In genomic region chr7:41679566-41679965, GRCh38 we compare ENCODE assay signal across 12 cellular contexts. TPM values are rescaled to one million over a fixed set of nuclear protein-coding genes. Genes with fewer than 3 reads are reported as not detected.
DNase-seq lines count a peak whose midpoint lies in the region; TF ChIP-seq lines count a peak whose summit lies in the region.
"Had no signal": no experiment of that assay in that cellular context is flagged by ENCODE, and none has a peak within 500 bp of the region (broad histone marks: within the 10 kb centered on the region; RNA-seq: fewer than 3 reads in every experiment).

No MANE protein-coding gene starts in this region.

- peak overlapping the region; percentile 67 for H3K27ac Mint-ChIP-seq in HFFc6

- H3K9me3 ChIP-seq in adipocyte (ENCODE audit: control insufficient read depth, low read length) (no peaks in the 10 kb centered on the region), mesenchymal stem cell (ENCODE audit: control insufficient read depth, low read length) (no peaks in the 10 kb centered on the region)
- H3K9me3 ChIP-seq: BLaER1 had no signal

- H3K27me3 Mint-ChIP-seq in HFFc6 (ENCODE audit: insufficient read depth) = no peaks in the 10 kb centered on the region

- H2BK5ac ChIP-seq in mesenchymal stem cell (ENCODE audit: low read depth, low read length, poor library complexity, severe bottlenecking) = no peak overlapping the region

- no peak overlapping the region for H2AFZ ChIP-seq in mesenchymal stem cell (ENCODE audit: low read depth, low read length)

- H3K4me3 Mint-ChIP-seq in HFFc6 = peak overlapping the region; percentile 48; the same call in 1 of the 2 replicates

- peak; percentile 93 for DNase-seq in EH (ENCODE audit: low read depth)
- DNase-seq in HFFc6 = peak; percentile 75
- peak; percentile 19 for DNase-seq in adipocyte (ENCODE audit: low read depth)
- DNase-seq in mesenchymal stem cell = peak; percentile 30
- no peak for DNase-seq in COR-L47 (lab: John Stamatoyannopoulos, UW)
- no peak for DNase-seq in NCI-H1417 treated with DMSO at 0.1 percent for 48 hours (lab: John Stamatoyannopoulos, UW)
- DNase-seq in NCI-H187 (lab: John Stamatoyannopoulos, UW) = no peak
- DNase-seq: 8988T, AML-193, DMS79, GF-D8 had no signal

- H2BK120ac ChIP-seq in mesenchymal stem cell (ENCODE audit: low read depth, low read length) = no peak overlapping the region

- H3K4me1 Mint-ChIP-seq in HFFc6 (ENCODE audit: low read depth) = peaks cover 37% of the 10 kb centered on the region

- H3K23ac ChIP-seq in mesenchymal stem cell (ENCODE audit: low read length in 2 of 2) = no peak overlapping the region

- H3K14ac ChIP-seq in mesenchymal stem cell (ENCODE audit: low read length in 2 of 2) = no peak overlapping the region

- H4K91ac ChIP-seq in mesenchymal stem cell (ENCODE audit: low read length) = no peak overlapping the region

- no peak for TF ChIP-seq CTCF in HFFc6 (IDR thresholded peaks at IDR 0.05)

- H3K36me3 Mint-ChIP-seq in HFFc6 (ENCODE audit: low read depth) = no peaks in the 10 kb centered on the region

- H4K8ac ChIP-seq in mesenchymal stem cell (ENCODE audit: low read length) = no peak overlapping the region

- no peak overlapping the region for H3K27ac ChIP-seq in mesenchymal stem cell (ENCODE audit: low read length, poor library complexity, severe bottlenecking)
- H3K27ac ChIP-seq: BLaER1 had no signal

- no peak overlapping the region for H2BK15ac ChIP-seq in mesenchymal stem cell (ENCODE audit: low read depth, poor library complexity, severe bottlenecking)

- 100% methylated on average over 2 of the region's 2 CpGs for WGBS in mesenchymal stem cell

- no peak overlapping the region for H2BK12ac ChIP-seq in mesenchymal stem cell (ENCODE audit: low read length in 2 of 2)

- H3K4ac ChIP-seq in mesenchymal stem cell (ENCODE audit: low read depth in 1 of 2, low read length in 2 of 2) = no peak overlapping the region

- no peak overlapping the region for H3K4me2 ChIP-seq in mesenchymal stem cell (ENCODE audit: low read length, poor library complexity, severe bottlenecking)
- H3K4me2 ChIP-seq: BLaER1 had no signal

- H3K4me3 ChIP-seq in adipocyte (ENCODE audit: low read length) (no peak overlapping the region), mesenchymal stem cell (ENCODE audit: insufficient read depth in 1 of 2, low read depth in 1 of 2, low read length in 2 of 2) (no peak overlapping the region)
- H3K4me3 ChIP-seq: BLaER1 had no signal

- H3K79me1 ChIP-seq in mesenchymal stem cell (replicated peaks; ENCODE audit: low read length, poor library complexity, severe bottlenecking) = no peaks in the 10 kb centered on the region

- no peak overlapping the region for H3K9ac ChIP-seq in adipocyte (ENCODE audit: low read length)
- no peak overlapping the region for H3K9ac ChIP-seq in mesenchymal stem cell (ENCODE audit: low read length)
- H3K9ac ChIP-seq: BLaER1 had no signal

- no peaks in the 10 kb centered on the region for H3K4me1 ChIP-seq in adipocyte (ENCODE audit: control insufficient read depth, insufficient read depth, low read length)
- no peaks in the 10 kb centered on the region for H3K4me1 ChIP-seq in mesenchymal stem cell (ENCODE audit: control insufficient read depth, insufficient read depth, low read depth, low read length)
- H3K4me1 ChIP-seq: BLaER1 had no signal

- H3K27me3 ChIP-seq in adipocyte (replicated peaks; ENCODE audit: control insufficient read depth, insufficient read depth, low read length) (no peaks in the 10 kb centered on the region), mesenchymal stem cell (ENCODE audit: control insufficient read depth in 1 of 2, insufficient read depth in 1 of 2, low read length in 2 of 2) (no peaks in the 10 kb centered on the region)
- H3K27me3 ChIP-seq: BLaER1 had no signal

- H3K36me3 ChIP-seq in adipocyte (ENCODE audit: control insufficient read depth, insufficient read depth, low read length, severe bottlenecking) = no peaks in the 10 kb centered on the region
- no peaks in the 10 kb centered on the region for H3K36me3 ChIP-seq in mesenchymal stem cell (ENCODE audit: control insufficient read depth in 1 of 2, insufficient read depth in 2 of 2, low read depth in 1 of 2, low read length in 2 of 2)
- H3K36me3 ChIP-seq: BLaER1 had no signal

- H3K9me3 Mint-ChIP-seq in HFFc6 = no peaks in the 10 kb centered on the region

- H3K18ac ChIP-seq in mesenchymal stem cell (ENCODE audit: low read depth in 1 of 2, low read length in 2 of 2) = no peak overlapping the region

- no peak overlapping the region for H2AK5ac ChIP-seq in mesenchymal stem cell (ENCODE audit: low read length, severe bottlenecking)

RNA-seq across cellular contexts. Expression of gene INHBA, which starts 23.3 kb away (rescaled TPM):
- 10 to 100 TPM; 18.1 to 29.9 (median 20.2) TPM for total RNA-seq in HFFc6 (2021; fragmentation: NEBNext Ultra II Directional; extraction: Animal tissue kit (Norgen Biotek cat#: 25700))
- 22.1 TPM for polyA plus RNA-seq in mesenchymal stem cell (2013, experiment 1 of 2)
- polyA plus RNA-seq in mesenchymal stem cell (2013, experiment 2 of 2) = 22.6 TPM

Comparison
In these comparisons a context has a peak if more than half of its experiments do, and no peak if none do; other contexts are left out.
1. DNase-seq: peak in EH (single experiment), HFFc6 (single experiment), adipocyte (single experiment) and mesenchymal stem cell (single experiment); none in COR-L47 (single experiment), NCI-H1417 treated with DMSO at 0.1 percent for 48 hours (single experiment) and NCI-H187 (0 of 2).